Comparison of ENCODE assay signal across 9 cellular contexts in genomic region chr10:79142064-79142491, GRCh38.
DNase-seq lines count a peak whose midpoint lies in the region; ATAC-seq and TF ChIP-seq lines count a peak whose summit lies in the region.
"Had no signal": no experiment of that assay in that cellular context is flagged by ENCODE, and none has a peak within 500 bp of the region (broad histone marks: within the 10 kb centered on the region; RNA-seq: fewer than 3 reads in every experiment).

No MANE protein-coding gene starts in this region.

- no peak for TF ChIP-seq POLR2A in spleen (IDR thresholded peaks at IDR 0.05)

- ATAC-seq in right cardiac atrium (peak in 1 of 2 donors; percentile 44), GM19035 (IDR thresholded peaks at IDR 0.05; ENCODE audit: unreplicated experiment) (no peak), HG03045 (IDR thresholded peaks at IDR 0.05; ENCODE audit: unreplicated experiment) (no peak)

- intact Hi-C loops in right cardiac atrium (cut with DNase I), result loop anchor here in 1 of 4 donors (10.0 kb wide), 1 partner anchor 53 kb away; no protein-coding TSS in a partner anchor
- intact Hi-C loops in spleen (cut with DNase I; ENCODE audit: low total_unique reads), result no loop called here

- DNase-seq in EL, result peak; percentile 70
- no peak for DNase-seq in RWPE1 (ENCODE audit: low spot score)
- DNase-seq in right cardiac atrium, result peak in 1 of 3 donors; percentile 79
- no peak for DNase-seq in spleen
- DNase-seq in activated effector memory CD4-positive, alpha-beta T cell treated with Interleukin-2 at 50 U/mL for 16 hours, result no peak
- no peak for DNase-seq in HAP-1 (ENCODE audit: low spot score in 2 of 2)
- DNase-seq: NCI-H774 had no signal

- POLR2A ChIA-PET in RWPE1 (lab: Yijun Ruan, JAX; ENCODE audit: low non-redundant PET), result no interaction called here

- CTCF ChIA-PET in RWPE1 (lab: Yijun Ruan, JAX), result no interaction called here

- H3K4me3 ChIP-seq in right cardiac atrium (ENCODE audit: low read length) (no peak overlapping the region), spleen (no peak overlapping the region), HAP-1 (no peak overlapping the region)

- peaks cover 0 to 47% (median 0%) of the 10 kb centered on the region in 6 donors for H3K36me3 ChIP-seq in spleen
- H3K36me3 ChIP-seq in HAP-1 (replicated peaks), result peaks cover 3% of the 10 kb centered on the region; the same call in 1 of the 2 replicates

- TF ChIP-seq CTCF in RWPE1 (conservative IDR thresholded peaks at IDR 0.05; ENCODE audit: low read depth) (no peak), spleen (IDR thresholded peaks at IDR 0.05 in 8 of 11, conservative IDR thresholded peaks at IDR 0.05 in 3 of 11) (no peak)

- no peaks in the 10 kb centered on the region for H3K9me3 ChIP-seq in right cardiac atrium (ENCODE audit: control insufficient read depth, low read length)
- no peaks in the 10 kb centered on the region for H3K9me3 ChIP-seq in spleen
- H3K9me3 ChIP-seq in HAP-1, result no peaks in the 10 kb centered on the region

- H3K4me1 ChIP-seq in right cardiac atrium (ENCODE audit: control insufficient read depth, insufficient read depth, low read length) (peaks cover 63% of the 10 kb centered on the region), spleen (peaks cover 52 to 100% (median 81%) of the 10 kb centered on the region in 6 donors), HAP-1 (peaks cover 15% of the 10 kb centered on the region; the same call in 1 of the 2 replicates)

- WGBS in right cardiac atrium, result 39% methylated on average over 10 of the region's 10 CpGs
- WGBS in spleen, 5 donors, result 58 to 75% (median 64%) methylated on average over 10 of the region's 10 CpGs

- in situ Hi-C loops in HAP-1 (cut with MboI; ENCODE audit: low sequenced_read_pairs), result no loop called here

- H3K27me3 ChIP-seq in right cardiac atrium (ENCODE audit: control insufficient read depth, insufficient read depth) (no peaks in the 10 kb centered on the region), spleen (replicated peaks in 1 of 7) (no peaks in the 10 kb centered on the region), HAP-1 (ENCODE audit: low read depth) (no peaks in the 10 kb centered on the region)

- H3K27ac ChIP-seq in RWPE1, result peak overlapping the region; percentile 99
- H3K27ac ChIP-seq in right cardiac atrium (ENCODE audit: low read length), result peak overlapping the region; percentile 98
- H3K27ac ChIP-seq in spleen, result peak overlapping the region in 6 of 8 donors; percentile 3 to 95 (median 55)
